In genomic region chr3:155554777-155555445, GRCh38 we compare ENCODE assay signal across 9 cellular contexts.
DNase-seq lines count a peak whose midpoint lies in the region; ATAC-seq lines count a peak whose summit lies in the region.
"Had no signal": no experiment of that assay in that cellular context is flagged by ENCODE, and none has a peak within 500 bp of the region (broad histone marks: within the 10 kb centered on the region; RNA-seq: fewer than 3 reads in every experiment).

No MANE protein-coding gene starts in this region.

- peak; percentile 18 for DNase-seq in NOMO-1 treated with DMSO at 0.1 percent for 48 hours (lab: John Stamatoyannopoulos, UW; ENCODE audit: unreplicated experiment)
- DNase-seq in NOMO-1 treated with dmso at 0.1 percent for 144 hours (lab: John Stamatoyannopoulos, UW; ENCODE audit: unreplicated experiment), result no peak
- peak in 4 of 34 experiments; percentile 0 to 6 (median 2) for DNase-seq in T-cell
- no peak for DNase-seq in NCI-H2107 treated with DMSO at 0.1 percent for 48 hours (lab: John Stamatoyannopoulos, UW; ENCODE audit: unreplicated experiment)
- no peak for DNase-seq in SJCRH30
- no peak for DNase-seq in NCI-H1105 treated with DMSO at 0.1 percent for 48 hours (lab: John Stamatoyannopoulos, UW)
- DNase-seq: transverse colon had no signal

- H3K36me3 ChIP-seq in SJCRH30, result no peaks in the 10 kb centered on the region
- H3K36me3 ChIP-seq: transverse colon had no signal

- H3K27me3 Mint-ChIP-seq in T-cell, result no peaks in the 10 kb centered on the region
- no peaks in the 10 kb centered on the region for H3K27me3 Mint-ChIP-seq in stimulated activated memory B cell treated with anti-CD40 and anti-IgM and Interleukin-4, amounts not matched to agents 10 μg/mL and 1 μg/mL and 100 μg/mL, for 72 hours

- peak overlapping the region in 1 of 3 donors; percentile 4 for H3K4me3 Mint-ChIP-seq in T-cell
- H3K4me3 Mint-ChIP-seq in stimulated activated memory B cell treated with anti-CD40 and anti-IgM and Interleukin-4, amounts not matched to agents 10 μg/mL and 1 μg/mL and 100 μg/mL, for 72 hours, result no peak overlapping the region

- H3K27ac ChIP-seq in SJCRH30, result no peak overlapping the region
- H3K27ac ChIP-seq: transverse colon had no signal

- peaks cover 9 to 28% (median 27%) of the 10 kb centered on the region in 3 donors for H3K4me1 Mint-ChIP-seq in T-cell
- no peaks in the 10 kb centered on the region for H3K4me1 Mint-ChIP-seq in stimulated activated memory B cell treated with anti-CD40 and anti-IgM and Interleukin-4, amounts not matched to agents 10 μg/mL and 1 μg/mL and 100 μg/mL, for 72 hours

- no peaks in the 10 kb centered on the region for H3K9me3 ChIP-seq in SJCRH30 (replicated peaks)
- H3K9me3 ChIP-seq: transverse colon had no signal

- no peak overlapping the region for H3K27ac Mint-ChIP-seq in T-cell
- H3K27ac Mint-ChIP-seq in stimulated activated memory B cell treated with anti-CD40 and anti-IgM and Interleukin-4, amounts not matched to agents 10 μg/mL and 1 μg/mL and 100 μg/mL, for 72 hours, result no peak overlapping the region

- H3K4me1 ChIP-seq in SJCRH30, result peaks cover 14% of the 10 kb centered on the region

- no peaks in the 10 kb centered on the region for H3K27me3 ChIP-seq in SJCRH30
- H3K27me3 ChIP-seq: transverse colon had no signal

- CTCF ChIA-PET in T-cell (lab: Charles Lee), result no interaction called here

- H3K36me3 Mint-ChIP-seq in T-cell, result no peaks in the 10 kb centered on the region
- H3K36me3 Mint-ChIP-seq in stimulated activated memory B cell treated with anti-CD40 and anti-IgM and Interleukin-4, amounts not matched to agents 10 μg/mL and 1 μg/mL and 100 μg/mL, for 72 hours, result no peaks in the 10 kb centered on the region

- H3K9me3 Mint-ChIP-seq in T-cell, result no peaks in the 10 kb centered on the region
- no peaks in the 10 kb centered on the region for H3K9me3 Mint-ChIP-seq in stimulated activated memory B cell treated with anti-CD40 and anti-IgM and Interleukin-4, amounts not matched to agents 10 μg/mL and 1 μg/mL and 100 μg/mL, for 72 hours

- POLR2A ChIA-PET in T-cell (lab: Charles Lee), result no interaction called here

- ATAC-seq in HG02981 (IDR thresholded peaks at IDR 0.05; ENCODE audit: unreplicated experiment), result peak; percentile 75
- peak in 3 of 4 experiments; percentile 27 to 84 (median 40) for ATAC-seq in T-cell (replicated peaks in 1 of 4)
- ATAC-seq in stimulated activated memory B cell treated with anti-CD40 and anti-IgM and Interleukin-4, amounts not matched to agents 10 μg/mL and 1 μg/mL and 100 μg/mL, for 72 hours, result peak; percentile 61

- H3K4me3 ChIP-seq in SJCRH30, result no peak overlapping the region
- H3K4me3 ChIP-seq: transverse colon had no signal
